In the genomic region with DNA sequence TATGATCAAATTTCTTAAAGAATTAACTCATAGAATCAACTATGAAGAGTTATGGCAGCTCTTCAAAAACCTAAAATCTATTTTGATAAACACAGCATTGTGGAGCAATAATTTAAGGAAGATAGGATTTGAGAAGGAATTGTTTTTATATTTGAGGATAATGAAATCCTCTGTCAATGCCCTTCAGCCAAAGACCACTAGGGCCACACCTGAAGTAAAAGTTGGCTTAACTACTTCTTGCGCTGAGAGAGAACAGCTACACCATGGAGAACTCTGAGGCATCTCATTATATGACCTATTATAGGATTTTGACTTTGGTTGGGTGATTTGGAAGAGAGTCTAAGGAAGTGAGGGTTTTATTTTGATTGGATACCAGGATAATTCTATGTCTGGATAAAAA, we compare ENCODE assay signal across 37 cellular contexts.
"Had no signal": no experiment of that assay in that cellular context is flagged by ENCODE, and none has a peak within 500 bp of the region (broad histone marks: within the 10 kb centered on the region; RNA-seq: fewer than 3 reads in every experiment).

No MANE protein-coding gene starts in this region.

- H3K4me3 ChIP-seq: ascending aorta, cardiac muscle cell had no signal

- H3K4me1 ChIP-seq: ascending aorta had no signal

- H3K36me3 Mint-ChIP-seq: activated CD8-positive, alpha-beta memory T cell treated with anti-CD3 and anti-CD28 coated beads, Interleukin-2, amount 10 ng/mL, durations not matched to agents 7 days and 5 days; activated naive CD4-positive, alpha-beta T cell treated with anti-CD3 and anti-CD28 coated beads, Interleukin-2, amount 10 ng/mL, durations not matched to agents 7 days and 5 days; activated naive CD4-positive, alpha-beta T cell treated with anti-CD3 and anti-CD28 coated beads, Interleukin-2, amount 50 U/mL, for 24 hours; activated naive CD8-positive, alpha-beta T cell; activated naive CD8-positive, alpha-beta T cell treated with anti-CD3 and anti-CD28 coated beads, Interleukin-2, amount 10 ng/mL, durations not matched to agents 7 days and 5 days had no signal

- H3K36me3 ChIP-seq: ascending aorta, cardiac muscle cell had no signal

- H3K27ac Mint-ChIP-seq: activated CD4-positive, alpha-beta memory T cell treated with anti-CD3 and anti-CD28 coated beads, Interleukin-2, amount 10 ng/mL, durations not matched to agents 7 days and 5 days; activated CD4-positive, alpha-beta T cell treated with anti-CD3 and anti-CD28 coated beads for 36 hours; activated CD4-positive, alpha-beta T cell treated with anti-CD3 and anti-CD28 coated beads, Interleukin-2, amount 10 ng/mL, durations not matched to agents 7 days and 5 days; activated CD8-positive, alpha-beta memory T cell treated with anti-CD3 and anti-CD28 coated beads, Interleukin-2, amount 10 ng/mL, durations not matched to agents 7 days and 5 days; activated CD8-positive, alpha-beta T cell treated with anti-CD3 and anti-CD28 coated beads, Interleukin-2, amount 10 ng/mL, durations not matched to agents 7 days and 5 days; activated naive CD4-positive, alpha-beta T cell treated with anti-CD3 and anti-CD28 coated beads, Interleukin-2, amount 10 ng/mL, durations not matched to agents 7 days and 5 days; activated naive CD4-positive, alpha-beta T cell treated with anti-CD3 and anti-CD28 coated beads, Interleukin-2, amount 50 U/mL, for 24 hours; activated naive CD8-positive, alpha-beta T cell; activated naive CD8-positive, alpha-beta T cell treated with anti-CD3 and anti-CD28 coated beads, Interleukin-2, amount 10 ng/mL, durations not matched to agents 7 days and 5 days; activated naive CD8-positive, alpha-beta T cell treated with anti-CD3 and anti-CD28 coated beads, Interleukin-2, amount 50 U/mL, for 24 hours; activated T-cell treated with anti-CD3 and anti-CD28 coated beads, Interleukin-2, amount 50 U/mL, for 24 hours; activated T-helper 2 cell treated with anti-CD3 and anti-CD28 coated beads, Interferon-gamma antibody, Interleukin-2, Interleukin-4, amounts not matched to agents 10 μg/mL and 5 μg/mL and 100 μg/mL, durations not matched to agents 14 hours and 24 hours and 36 hours; brain; T-helper 1 cell treated with Interleukin-12 subunit alpha and Interleukin-12 subunit beta and Interleukin-4 antibody, amounts not matched to agents 30 μg/mL and 1 μg/mL, for 36 hours; T-helper 2 cell treated with Interferon-gamma antibody and Interleukin-4, amounts not matched to agents 5 μg/mL and 100 μg/mL, for 36 hours had no signal

- DNase-seq: activated CD4-positive, alpha-beta memory T cell treated with anti-CD3 and anti-CD28 coated beads, Interleukin-2, amount 10 ng/mL, durations not matched to agents 7 days and 5 days; activated CD4-positive, alpha-beta T cell treated with anti-CD3 and anti-CD28 coated beads for 1 hour; activated CD4-positive, alpha-beta T cell treated with anti-CD3 and anti-CD28 coated beads for 36 hours; activated CD4-positive, alpha-beta T cell treated with anti-CD3 and anti-CD28 coated beads for 48 hours; activated CD4-positive, alpha-beta T cell treated with anti-CD3 and anti-CD28 coated beads, Interleukin-2, amount 10 ng/mL, durations not matched to agents 7 days and 5 days; activated CD4-positive, alpha-beta T cell treated with anti-CD3 and anti-CD28 coated beads, Interleukin-2, amount 50 U/mL, for 48 hours; activated CD4-positive, CD25-positive, alpha-beta regulatory T cell; activated CD8-positive, alpha-beta memory T cell treated with anti-CD3 and anti-CD28 coated beads for 24 hours; activated CD8-positive, alpha-beta memory T cell treated with anti-CD3 and anti-CD28 coated beads, Interleukin-2, amount 10 ng/mL, durations not matched to agents 7 days and 5 days; activated CD8-positive, alpha-beta memory T cell treated with anti-CD3 and anti-CD28 coated beads, Interleukin-2, amount 50 U/mL, for 48 hours; activated CD8-positive, alpha-beta T cell treated with anti-CD3 and anti-CD28 coated beads, Interleukin-2, amount 10 ng/mL, durations not matched to agents 7 days and 5 days; activated effector memory CD4-positive, alpha-beta T cell treated with Interleukin-2 at 50 U/mL for 16 hours; activated gamma-delta T cell; activated naive CD4-positive, alpha-beta T cell treated with anti-CD3 and anti-CD28 coated beads, Interleukin-2, amount 10 ng/mL, durations not matched to agents 7 days and 5 days; activated naive CD4-positive, alpha-beta T cell treated with Interleukin-2 at 50 U/mL for 16 hours; activated naive CD8-positive, alpha-beta T cell treated with anti-CD3 and anti-CD28 coated beads, Interleukin-2, amount 10 ng/mL, durations not matched to agents 7 days and 5 days; activated naive CD8-positive, alpha-beta T cell treated with anti-CD3 and anti-CD28 coated beads, Interleukin-2, amount 50 U/mL, for 24 hours; activated T-cell treated with anti-CD3 and anti-CD28 coated beads, Interleukin-2, amount 50 U/mL, for 24 hours; activated T-cell treated with anti-CD3 and anti-CD28 coated beads, Interleukin-2, amount 50 U/mL, for 48 hours; amygdala; anterior cingulate cortex; caudate nucleus; cerebellar nuclear complex; T-helper 1 cell; T-helper 2 cell; T-helper 9 cell had no signal

- H3K27ac ChIP-seq: ascending aorta, cardiac muscle cell, VCaP had no signal

- H3K27me3 Mint-ChIP-seq: activated CD4-positive, alpha-beta memory T cell treated with anti-CD3 and anti-CD28 coated beads, Interleukin-2, amount 10 ng/mL, durations not matched to agents 7 days and 5 days; activated CD4-positive, alpha-beta T cell treated with anti-CD3 and anti-CD28 coated beads for 36 hours; activated CD4-positive, alpha-beta T cell treated with anti-CD3 and anti-CD28 coated beads, Interleukin-2, amount 10 ng/mL, durations not matched to agents 7 days and 5 days; activated CD8-positive, alpha-beta memory T cell treated with anti-CD3 and anti-CD28 coated beads, Interleukin-2, amount 10 ng/mL, durations not matched to agents 7 days and 5 days; activated naive CD4-positive, alpha-beta T cell treated with anti-CD3 and anti-CD28 coated beads, Interleukin-2, amount 10 ng/mL, durations not matched to agents 7 days and 5 days; activated naive CD4-positive, alpha-beta T cell treated with anti-CD3 and anti-CD28 coated beads, Interleukin-2, amount 50 U/mL, for 24 hours; activated naive CD8-positive, alpha-beta T cell; activated naive CD8-positive, alpha-beta T cell treated with anti-CD3 and anti-CD28 coated beads, Interleukin-2, amount 50 U/mL, for 24 hours; activated T-cell treated with anti-CD3 and anti-CD28 coated beads, Interleukin-2, amount 50 U/mL, for 24 hours; brain; central memory CD8-positive, alpha-beta T cell had no signal

- H3K9me3 ChIP-seq: ascending aorta had no signal

- ATAC-seq: activated CD4-positive, alpha-beta T cell treated with anti-CD3 and anti-CD28 coated beads for 36 hours; activated CD4-positive, CD25-positive, alpha-beta regulatory T cell treated with anti-CD3 and anti-CD28 coated beads, Interleukin-2, amount 50 U/mL, for 24 hours; activated CD8-positive, alpha-beta memory T cell treated with anti-CD3 and anti-CD28 coated beads, Interleukin-2, amount 10 ng/mL, durations not matched to agents 7 days and 5 days; activated CD8-positive, alpha-beta T cell treated with anti-CD3 and anti-CD28 coated beads, Interleukin-2, amount 10 ng/mL, durations not matched to agents 7 days and 5 days; activated naive CD8-positive, alpha-beta T cell treated with anti-CD3 and anti-CD28 coated beads, Interleukin-2, amount 50 U/mL, for 24 hours had no signal

- H3K27me3 ChIP-seq: ascending aorta, cardiac muscle cell had no signal

- H3K4me3 Mint-ChIP-seq: activated CD4-positive, alpha-beta memory T cell treated with anti-CD3 and anti-CD28 coated beads, Interleukin-2, amount 10 ng/mL, durations not matched to agents 7 days and 5 days; activated CD4-positive, alpha-beta T cell treated with anti-CD3 and anti-CD28 coated beads for 36 hours; activated CD4-positive, alpha-beta T cell treated with anti-CD3 and anti-CD28 coated beads, Interleukin-2, amount 10 ng/mL, durations not matched to agents 7 days and 5 days; activated CD8-positive, alpha-beta memory T cell treated with anti-CD3 and anti-CD28 coated beads, Interleukin-2, amount 10 ng/mL, durations not matched to agents 7 days and 5 days; activated CD8-positive, alpha-beta T cell treated with anti-CD3 and anti-CD28 coated beads, Interleukin-2, amount 10 ng/mL, durations not matched to agents 7 days and 5 days; activated naive CD4-positive, alpha-beta T cell treated with anti-CD3 and anti-CD28 coated beads, Interleukin-2, amount 10 ng/mL, durations not matched to agents 7 days and 5 days; activated naive CD4-positive, alpha-beta T cell treated with anti-CD3 and anti-CD28 coated beads, Interleukin-2, amount 50 U/mL, for 24 hours; activated naive CD8-positive, alpha-beta T cell; activated naive CD8-positive, alpha-beta T cell treated with anti-CD3 and anti-CD28 coated beads, Interleukin-2, amount 10 ng/mL, durations not matched to agents 7 days and 5 days; activated naive CD8-positive, alpha-beta T cell treated with anti-CD3 and anti-CD28 coated beads, Interleukin-2, amount 50 U/mL, for 24 hours; activated T-cell treated with anti-CD3 and anti-CD28 coated beads, Interleukin-2, amount 50 U/mL, for 24 hours; brain; central memory CD8-positive, alpha-beta T cell; T-helper 1 cell treated with Interleukin-12 subunit alpha and Interleukin-12 subunit beta and Interleukin-4 antibody, amounts not matched to agents 30 μg/mL and 1 μg/mL, for 36 hours; T-helper 2 cell treated with Interferon-gamma antibody and Interleukin-4, amounts not matched to agents 5 μg/mL and 100 μg/mL, for 36 hours had no signal

- H3K9me3 Mint-ChIP-seq: activated CD4-positive, alpha-beta memory T cell treated with anti-CD3 and anti-CD28 coated beads, Interleukin-2, amount 10 ng/mL, durations not matched to agents 7 days and 5 days; activated CD4-positive, alpha-beta T cell treated with anti-CD3 and anti-CD28 coated beads, Interleukin-2, amount 10 ng/mL, durations not matched to agents 7 days and 5 days; activated naive CD4-positive, alpha-beta T cell treated with anti-CD3 and anti-CD28 coated beads, Interleukin-2, amount 10 ng/mL, durations not matched to agents 7 days and 5 days; activated naive CD4-positive, alpha-beta T cell treated with anti-CD3 and anti-CD28 coated beads, Interleukin-2, amount 50 U/mL, for 24 hours; activated naive CD8-positive, alpha-beta T cell treated with anti-CD3 and anti-CD28 coated beads, Interleukin-2, amount 10 ng/mL, durations not matched to agents 7 days and 5 days; activated naive CD8-positive, alpha-beta T cell treated with anti-CD3 and anti-CD28 coated beads, Interleukin-2, amount 50 U/mL, for 24 hours; activated T-cell treated with anti-CD3 and anti-CD28 coated beads, Interleukin-2, amount 50 U/mL, for 24 hours; activated T-helper 2 cell treated with anti-CD3 and anti-CD28 coated beads, Interferon-gamma antibody, Interleukin-2, Interleukin-4, amounts not matched to agents 10 μg/mL and 5 μg/mL and 100 μg/mL, durations not matched to agents 14 hours and 24 hours and 36 hours; brain; central memory CD8-positive, alpha-beta T cell; T-helper 1 cell treated with Interleukin-12 subunit alpha and Interleukin-12 subunit beta and Interleukin-4 antibody, amounts not matched to agents 30 μg/mL and 1 μg/mL, for 36 hours; T-helper 2 cell treated with Interferon-gamma antibody and Interleukin-4, amounts not matched to agents 5 μg/mL and 100 μg/mL, for 36 hours had no signal

- H3K4me1 Mint-ChIP-seq: activated CD4-positive, alpha-beta memory T cell treated with anti-CD3 and anti-CD28 coated beads, Interleukin-2, amount 10 ng/mL, durations not matched to agents 7 days and 5 days; activated CD4-positive, alpha-beta T cell treated with anti-CD3 and anti-CD28 coated beads for 36 hours; activated CD4-positive, alpha-beta T cell treated with anti-CD3 and anti-CD28 coated beads, Interleukin-2, amount 10 ng/mL, durations not matched to agents 7 days and 5 days; activated CD8-positive, alpha-beta memory T cell treated with anti-CD3 and anti-CD28 coated beads, Interleukin-2, amount 10 ng/mL, durations not matched to agents 7 days and 5 days; activated naive CD4-positive, alpha-beta T cell treated with anti-CD3 and anti-CD28 coated beads, Interleukin-2, amount 10 ng/mL, durations not matched to agents 7 days and 5 days; activated naive CD4-positive, alpha-beta T cell treated with anti-CD3 and anti-CD28 coated beads, Interleukin-2, amount 50 U/mL, for 24 hours; activated naive CD8-positive, alpha-beta T cell treated with anti-CD3 and anti-CD28 coated beads, Interleukin-2, amount 10 ng/mL, durations not matched to agents 7 days and 5 days; activated naive CD8-positive, alpha-beta T cell treated with anti-CD3 and anti-CD28 coated beads, Interleukin-2, amount 50 U/mL, for 24 hours; central memory CD8-positive, alpha-beta T cell had no signal
